ENCODE assay signal across 8 cellular contexts in the genomic region with DNA sequence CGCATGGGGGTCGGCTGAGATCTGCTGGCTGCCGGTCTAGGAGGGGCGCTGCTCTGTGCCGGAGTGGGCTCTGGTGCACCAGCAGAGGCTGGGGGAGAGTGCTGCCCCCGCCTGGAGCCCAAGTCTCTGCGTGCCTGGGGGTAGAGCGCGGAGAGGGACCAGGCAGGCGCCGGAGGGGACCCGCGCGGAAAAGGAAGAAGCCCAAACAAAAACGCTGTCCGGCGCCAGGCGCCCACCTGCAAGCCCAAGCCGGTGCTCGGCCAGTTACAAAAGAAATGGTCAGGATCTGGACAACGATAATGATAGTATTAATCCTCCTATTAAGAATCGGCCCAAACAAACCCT. TPM values are rescaled to one million over a fixed set of nuclear protein-coding genes. Genes with fewer than 3 reads are reported as not detected.
DNase-seq lines count a peak whose midpoint lies in the region; ATAC-seq and TF ChIP-seq lines count a peak whose summit lies in the region.
"Had no signal": no experiment of that assay in that cellular context is flagged by ENCODE, and none has a peak within 500 bp of the region (broad histone marks: within the 10 kb centered on the region; RNA-seq: fewer than 3 reads in every experiment).

No MANE protein-coding gene starts in this region.

- peak overlapping the region; percentile 85 for H3K4me3 ChIP-seq in Jurkat, Clone E6-1 (ENCODE audit: low read length)
- H3K4me3 ChIP-seq in brain microvascular endothelial cell (ENCODE audit: low read depth, low read length) = peak overlapping the region; percentile 97
- H3K4me3 ChIP-seq: GM12878 had no signal

- peaks cover 81% of the 10 kb centered on the region for H3K27me3 Mint-ChIP-seq in stimulated activated naive CD8-positive, alpha-beta T cell treated with anti-CD3 and anti-CD28 coated beads, Interleukin-15, amount 100 ng/mL, for 72 hours

- H3K36me3 ChIP-seq in brain microvascular endothelial cell (replicated peaks) = peaks cover 25% of the 10 kb centered on the region

- in situ Hi-C loops in brain microvascular endothelial cell (cut with HindIII; ENCODE audit: low pct_ligation_motif_present, low sequenced_read_pairs) = no loop called here

- ATAC-seq in stimulated activated naive CD8-positive, alpha-beta T cell treated with anti-CD3 and anti-CD28 coated beads, Interleukin-15, amount 100 ng/mL, for 72 hours = no peak
- no peak for ATAC-seq in GM19324 (IDR thresholded peaks at IDR 0.05; ENCODE audit: low FRiP score, unreplicated experiment)
- no peak for ATAC-seq in HG03025 (IDR thresholded peaks at IDR 0.05; ENCODE audit: low FRiP score, unreplicated experiment)
- ATAC-seq: GM12878 had no signal

- peak; percentile 46 for TF ChIP-seq CTCF in brain microvascular endothelial cell (IDR thresholded peaks at IDR 0.05; ENCODE audit: low read depth, low read length, missing control alignments)

- peaks cover 0 to 6% of the 10 kb centered on the region in 2 donors for H3K9me3 Mint-ChIP-seq in stimulated activated naive CD8-positive, alpha-beta T cell treated with anti-CD3 and anti-CD28 coated beads, Interleukin-15, amount 100 ng/mL, for 72 hours

- peaks cover 43% of the 10 kb centered on the region for H3K4me1 Mint-ChIP-seq in stimulated activated naive CD8-positive, alpha-beta T cell treated with anti-CD3 and anti-CD28 coated beads, Interleukin-15, amount 100 ng/mL, for 72 hours

- H3K4me3 Mint-ChIP-seq in stimulated activated naive CD8-positive, alpha-beta T cell treated with anti-CD3 and anti-CD28 coated beads, Interleukin-15, amount 100 ng/mL, for 72 hours = peak overlapping the region; percentile 44 to 45

- H3K27ac Mint-ChIP-seq in stimulated activated naive CD8-positive, alpha-beta T cell treated with anti-CD3 and anti-CD28 coated beads, Interleukin-15, amount 100 ng/mL, for 72 hours = no peak overlapping the region

- no peaks in the 10 kb centered on the region for H3K27me3 ChIP-seq in brain microvascular endothelial cell (replicated peaks)

- H3K27ac ChIP-seq in brain microvascular endothelial cell = peak overlapping the region; percentile 1

- no peak for DNase-seq in Jurkat, Clone E6-1 (ENCODE audit: low read depth, low spot score)
- DNase-seq in brain microvascular endothelial cell (no peak), islet precursor cell (peak; percentile 83), ureter (ENCODE audit: low spot score) (no peak)
- DNase-seq in stimulated activated naive CD8-positive, alpha-beta T cell treated with anti-CD3 and anti-CD28 coated beads, Interleukin-15, amount 100 ng/mL, for 72 hours = no peak

RNA-seq across cellular contexts. Expression of gene S1PR3, which starts 0.6 kb away (rescaled TPM):
- 8.7 TPM for polyA plus RNA-seq in Jurkat, Clone E6-1 (2012; ENCODE audit: insufficient read depth, insufficient read length)
- total RNA-seq in ureter = 48.6 TPM
